Comparison of ENCODE assay signal across 36 cellular contexts in genomic region chr13:102566513-102566912, GRCh38.
"Had no signal": no experiment of that assay in that cellular context is flagged by ENCODE, and none has a peak within 500 bp of the region (broad histone marks: within the 10 kb centered on the region; RNA-seq: fewer than 3 reads in every experiment).

No MANE protein-coding gene starts in this region.

- FAIRE-seq: astrocyte, TTC549 had no signal

- DNase-seq: activated B cell treated with CpG ODN at 0.5 μM for 24 hours; activated CD4-positive, alpha-beta memory T cell treated with anti-CD3 and anti-CD28 coated beads for 36 hours; activated CD4-positive, alpha-beta T cell treated with anti-CD3 and anti-CD28 coated beads for 4 hours; activated CD4-positive, alpha-beta T cell treated with anti-CD3 and anti-CD28 coated beads, Interleukin-2, amount 10 ng/mL, durations not matched to agents 24 days and 14 days; activated CD4-positive, alpha-beta T cell treated with anti-CD3 and anti-CD28 coated beads, Interleukin-2, amount 50 U/mL, for 1 hour; activated CD4-positive, alpha-beta T cell treated with anti-CD3 and anti-CD28 coated beads, Interleukin-2, amount 50 U/mL, for 4 hours; activated CD4-positive, CD25-positive, alpha-beta regulatory T cell treated with anti-CD3 and anti-CD28 coated beads, Interleukin-2, amount 50 U/mL, for 72 hours; activated CD8-positive, alpha-beta memory T cell treated with anti-CD3 and anti-CD28 coated beads, Interleukin-2, amount 50 U/mL, for 4 hours; activated CD8-positive, alpha-beta T cell treated with anti-CD3 and anti-CD28 coated beads for 36 hours; activated effector memory CD4-positive, alpha-beta T cell treated with anti-CD3 and anti-CD28 coated beads, Interleukin-2, amount 50 U/mL, for 16 hours; activated gamma-delta T cell treated with Interleukin-2 at 50 U/mL for 16 hours; activated naive CD4-positive, alpha-beta T cell; activated naive CD4-positive, alpha-beta T cell treated with anti-CD3 and anti-CD28 coated beads for 36 hours; activated naive CD4-positive, alpha-beta T cell treated with anti-CD3 and anti-CD28 coated beads, Interleukin-2, amount 50 U/mL, for 16 hours; activated naive CD8-positive, alpha-beta T cell treated with anti-CD3 and anti-CD28 coated beads for 36 hours; activated T-cell treated with anti-CD3 and anti-CD28 coated beads for 4 hours; activated T-cell treated with anti-CD3 and anti-CD28 coated beads, Interleukin-2, amount 50 U/mL, for 1 hour; activated T-cell treated with anti-CD3 and anti-CD28 coated beads, Interleukin-2, amount 50 U/mL, for 4 hours; activated T-cell treated with anti-CD3 and anti-CD28 coated beads, Interleukin-2, amount 50 U/mL, for 72 hours; adrenal gland; amniotic stem cell; aorta; body of pancreas; brain microvascular endothelial cell; central memory CD4-positive, alpha-beta T cell; T-helper 2 cell; T-helper 9 cell had no signal

- H3K9me3 ChIP-seq: body of pancreas, breast epithelium had no signal

- H3K4me3 Mint-ChIP-seq: activated B cell treated with CpG ODN at 0.5 μM for 24 hours; activated CD4-positive, alpha-beta memory T cell treated with anti-CD3 and anti-CD28 coated beads for 36 hours; activated CD4-positive, alpha-beta T cell treated with anti-CD3 and anti-CD28 coated beads, Interleukin-2, amount 10 ng/mL, durations not matched to agents 24 days and 14 days; activated CD8-positive, alpha-beta T cell treated with anti-CD3 and anti-CD28 coated beads for 36 hours; activated naive CD4-positive, alpha-beta T cell treated with anti-CD3 and anti-CD28 coated beads for 36 hours; activated naive CD8-positive, alpha-beta T cell treated with anti-CD3 and anti-CD28 coated beads for 36 hours; activated T-cell treated with anti-CD3 and anti-CD28 coated beads, Interleukin-2, amount 50 U/mL, for 4 hours; activated T-cell treated with anti-CD3 and anti-CD28 coated beads, Interleukin-2, amount 50 U/mL, for 72 hours; activated T-helper 1 cell treated with anti-CD3 and anti-CD28 coated beads, Interleukin-12 subunit alpha, Interleukin-12 subunit beta, Interleukin-2, Interleukin-4 antibody, amounts not matched to agents 30 ng/mL and 10 ng/mL and 1 ng/mL, durations not matched to agents 14 hours and 24 hours and 36 hours; activated T-helper 17 cell treated with anti-CD3 and anti-CD28 coated beads, Interleukin-2, amount 50 U/mL, for 72 hours; T-helper 1 cell treated with Interleukin-12 subunit alpha and Interleukin-12 subunit beta and Interleukin-4 antibody, amounts not matched to agents 30 μg/mL and 1 μg/mL, for 36 hours; T-helper 2 cell treated with Interferon-gamma antibody and Interleukin-4, amounts not matched to agents 5 μg/mL and 100 μg/mL, for 36 hours had no signal

- H3K36me3 Mint-ChIP-seq: activated CD4-positive, alpha-beta memory T cell treated with anti-CD3 and anti-CD28 coated beads for 36 hours; activated naive CD4-positive, alpha-beta T cell treated with anti-CD3 and anti-CD28 coated beads, Interleukin-2, amount 50 U/mL, for 72 hours; activated naive CD8-positive, alpha-beta T cell treated with anti-CD3 and anti-CD28 coated beads for 36 hours had no signal

- H3K9me3 Mint-ChIP-seq: activated B cell treated with CpG ODN at 0.5 μM for 24 hours; activated CD4-positive, alpha-beta memory T cell treated with anti-CD3 and anti-CD28 coated beads for 36 hours; activated CD4-positive, alpha-beta T cell treated with anti-CD3 and anti-CD28 coated beads, Interleukin-2, amount 10 ng/mL, durations not matched to agents 24 days and 14 days; activated CD8-positive, alpha-beta T cell treated with anti-CD3 and anti-CD28 coated beads for 36 hours; activated naive CD4-positive, alpha-beta T cell treated with anti-CD3 and anti-CD28 coated beads for 36 hours; activated T-cell treated with anti-CD3 and anti-CD28 coated beads, Interleukin-2, amount 50 U/mL, for 72 hours; activated T-helper 1 cell treated with anti-CD3 and anti-CD28 coated beads, Interleukin-12 subunit alpha, Interleukin-12 subunit beta, Interleukin-2, Interleukin-4 antibody, amounts not matched to agents 30 ng/mL and 10 ng/mL and 1 ng/mL, durations not matched to agents 14 hours and 24 hours and 36 hours; activated T-helper 17 cell treated with anti-CD3 and anti-CD28 coated beads, Interleukin-2, amount 50 U/mL, for 72 hours; T-helper 1 cell treated with Interleukin-12 subunit alpha and Interleukin-12 subunit beta and Interleukin-4 antibody, amounts not matched to agents 30 μg/mL and 1 μg/mL, for 36 hours; T-helper 2 cell treated with Interferon-gamma antibody and Interleukin-4, amounts not matched to agents 5 μg/mL and 100 μg/mL, for 36 hours had no signal

- H3K27ac ChIP-seq: adrenal gland, body of pancreas, brain microvascular endothelial cell, breast epithelium, VCaP had no signal

- H3K4me3 ChIP-seq: adrenal gland, body of pancreas, breast epithelium had no signal

- H3K27me3 ChIP-seq: body of pancreas, breast epithelium had no signal

- H3K4me1 Mint-ChIP-seq: activated B cell treated with CpG ODN at 0.5 μM for 24 hours; activated CD4-positive, alpha-beta T cell treated with anti-CD3 and anti-CD28 coated beads, Interleukin-2, amount 10 ng/mL, durations not matched to agents 24 days and 14 days; activated naive CD8-positive, alpha-beta T cell treated with anti-CD3 and anti-CD28 coated beads for 36 hours; activated T-helper 17 cell treated with anti-CD3 and anti-CD28 coated beads, Interleukin-2, amount 50 U/mL, for 72 hours had no signal

- H3K27ac Mint-ChIP-seq: activated B cell treated with CpG ODN at 0.5 μM for 24 hours; activated CD4-positive, alpha-beta memory T cell treated with anti-CD3 and anti-CD28 coated beads for 36 hours; activated CD4-positive, alpha-beta T cell treated with anti-CD3 and anti-CD28 coated beads, Interleukin-2, amount 10 ng/mL, durations not matched to agents 24 days and 14 days; activated CD8-positive, alpha-beta T cell treated with anti-CD3 and anti-CD28 coated beads for 36 hours; activated naive CD4-positive, alpha-beta T cell treated with anti-CD3 and anti-CD28 coated beads for 36 hours; activated naive CD4-positive, alpha-beta T cell treated with anti-CD3 and anti-CD28 coated beads, Interleukin-2, amount 50 U/mL, for 72 hours; activated naive CD8-positive, alpha-beta T cell treated with anti-CD3 and anti-CD28 coated beads for 36 hours; activated T-cell treated with anti-CD3 and anti-CD28 coated beads, Interleukin-2, amount 50 U/mL, for 72 hours; activated T-helper 1 cell treated with anti-CD3 and anti-CD28 coated beads, Interleukin-12 subunit alpha, Interleukin-12 subunit beta, Interleukin-2, Interleukin-4 antibody, amounts not matched to agents 30 ng/mL and 10 ng/mL and 1 ng/mL, durations not matched to agents 14 hours and 24 hours and 36 hours; activated T-helper 17 cell treated with anti-CD3 and anti-CD28 coated beads, Interleukin-2, amount 50 U/mL, for 72 hours; T-helper 1 cell treated with Interleukin-12 subunit alpha and Interleukin-12 subunit beta and Interleukin-4 antibody, amounts not matched to agents 30 μg/mL and 1 μg/mL, for 36 hours; T-helper 2 cell treated with Interferon-gamma antibody and Interleukin-4, amounts not matched to agents 5 μg/mL and 100 μg/mL, for 36 hours had no signal

- H3K4me1 ChIP-seq: adrenal gland, body of pancreas, breast epithelium had no signal

- H3K36me3 ChIP-seq: adrenal gland, brain microvascular endothelial cell, breast epithelium had no signal

- ATAC-seq: activated CD8-positive, alpha-beta T cell treated with anti-CD3 and anti-CD28 coated beads for 36 hours; activated naive CD4-positive, alpha-beta T cell treated with anti-CD3 and anti-CD28 coated beads, Interleukin-2, amount 50 U/mL, for 72 hours; activated T-cell treated with anti-CD3 and anti-CD28 coated beads, Interleukin-2, amount 50 U/mL, for 4 hours; activated T-cell treated with anti-CD3 and anti-CD28 coated beads, Interleukin-2, amount 50 U/mL, for 72 hours; activated T-helper 17 cell treated with anti-CD3 and anti-CD28 coated beads, Interleukin-2, amount 50 U/mL, for 72 hours; body of pancreas had no signal
